21 cellular contexts compared by ENCODE assay signal in the genomic region with DNA sequence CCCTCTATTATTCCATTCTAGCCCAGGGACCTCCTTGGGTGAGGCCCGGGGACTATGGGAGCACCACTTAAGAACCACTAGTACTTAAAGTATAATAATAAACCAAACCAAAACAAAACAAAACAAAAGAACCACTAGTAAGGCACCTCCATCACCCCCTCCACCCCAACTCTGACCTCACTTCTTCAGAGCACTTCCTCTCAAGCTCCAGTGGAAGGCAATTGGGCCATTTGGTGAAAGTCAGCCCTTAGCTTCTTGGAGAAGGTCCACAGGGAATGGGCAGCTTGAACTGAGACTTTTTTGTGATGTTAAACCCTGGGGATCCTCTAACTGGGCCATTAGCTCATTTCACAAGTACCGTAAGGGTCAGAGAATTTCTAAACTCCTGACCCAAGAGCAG.
DNase-seq lines count a peak whose midpoint lies in the region; ATAC-seq and TF ChIP-seq lines count a peak whose summit lies in the region.
"Had no signal": no experiment of that assay in that cellular context is flagged by ENCODE, and none has a peak within 500 bp of the region (broad histone marks: within the 10 kb centered on the region; RNA-seq: fewer than 3 reads in every experiment).

No MANE protein-coding gene starts in this region.

- WGBS in trophoblast cell (ENCODE audit: extremely low coverage, insufficient coverage, insufficient read length), result no CpG with 5 or more reads among the region's 2 CpGs

- no peak overlapping the region for H3K14ac ChIP-seq in trophoblast cell (ENCODE audit: low read length)

- no peaks in the 10 kb centered on the region for H3K36me3 Mint-ChIP-seq in activated CD8-positive, alpha-beta T cell treated with anti-CD3 and anti-CD28 coated beads, Interleukin-2, amount 10 ng/mL, durations not matched to agents 7 days and 5 days (ENCODE audit: low read depth)
- no peaks in the 10 kb centered on the region for H3K36me3 Mint-ChIP-seq in activated CD8-positive, alpha-beta T cell treated with anti-CD3 and anti-CD28 coated beads for 36 hours (ENCODE audit: low read depth)
- H3K36me3 Mint-ChIP-seq: CD8-positive, alpha-beta T cell had no signal

- H2AK5ac ChIP-seq in trophoblast cell (ENCODE audit: low read length), result no peak overlapping the region

- peaks cover 4% of the 10 kb centered on the region for H3K27me3 Mint-ChIP-seq in activated CD8-positive, alpha-beta T cell treated with anti-CD3 and anti-CD28 coated beads, Interleukin-2, amount 10 ng/mL, durations not matched to agents 7 days and 5 days (ENCODE audit: low read depth)
- no peaks in the 10 kb centered on the region for H3K27me3 Mint-ChIP-seq in activated CD8-positive, alpha-beta T cell treated with anti-CD3 and anti-CD28 coated beads for 36 hours

- H3K27ac ChIP-seq in right atrium auricular region, result no peak overlapping the region
- H3K27ac ChIP-seq in left ventricle myocardium inferior (replicated peaks), result no peak overlapping the region
- H3K27ac ChIP-seq in trophoblast cell (ENCODE audit: low read depth, low read length), result no peak overlapping the region
- H3K27ac ChIP-seq: BLaER1 treated with 17β-estradiol and CSF1 and Interleukin-3, amounts not matched to agents 10 nM and 100 nM; GM23248 had no signal

- H4K91ac ChIP-seq in trophoblast cell (ENCODE audit: low read depth, low read length), result no peak overlapping the region

- no peak overlapping the region for H3K4ac ChIP-seq in trophoblast cell (ENCODE audit: low read depth, low read length)

- H3K36me3 ChIP-seq in right atrium auricular region, result no peaks in the 10 kb centered on the region
- H3K36me3 ChIP-seq in left ventricle myocardium inferior, result no peaks in the 10 kb centered on the region
- no peaks in the 10 kb centered on the region for H3K36me3 ChIP-seq in trophoblast cell (ENCODE audit: control insufficient read depth in 1 of 2, insufficient read depth in 2 of 2, low read length in 2 of 2)
- H3K36me3 ChIP-seq: BLaER1 treated with 17β-estradiol and CSF1 and Interleukin-3, amounts not matched to agents 10 nM and 100 nM; HAP-1 had no signal

- POLR2A ChIA-PET in activated CD8-positive, alpha-beta T cell treated with anti-CD3 and anti-CD28 coated beads, Interleukin-2, amount 10 ng/mL, durations not matched to agents 7 days and 5 days (lab: Charles Lee), result no interaction called here
- POLR2A ChIA-PET in activated CD8-positive, alpha-beta T cell treated with anti-CD3 and anti-CD28 coated beads for 36 hours (lab: Charles Lee), result no interaction called here
- POLR2A ChIA-PET in GM10248 (lab: Yijun Ruan, JAX), result no interaction called here

- H3K9me3 Mint-ChIP-seq in activated CD8-positive, alpha-beta T cell treated with anti-CD3 and anti-CD28 coated beads, Interleukin-2, amount 10 ng/mL, durations not matched to agents 7 days and 5 days (ENCODE audit: insufficient read depth), result no peaks in the 10 kb centered on the region
- no peaks in the 10 kb centered on the region for H3K9me3 Mint-ChIP-seq in activated CD8-positive, alpha-beta T cell treated with anti-CD3 and anti-CD28 coated beads for 36 hours
- H3K9me3 Mint-ChIP-seq: CD8-positive, alpha-beta T cell had no signal

- H2BK12ac ChIP-seq in trophoblast cell (ENCODE audit: low read length), result no peak overlapping the region

- H3K4me3 Mint-ChIP-seq in activated CD8-positive, alpha-beta T cell treated with anti-CD3 and anti-CD28 coated beads, Interleukin-2, amount 10 ng/mL, durations not matched to agents 7 days and 5 days, result no peak overlapping the region
- H3K4me3 Mint-ChIP-seq in activated CD8-positive, alpha-beta T cell treated with anti-CD3 and anti-CD28 coated beads for 36 hours, result no peak overlapping the region
- H3K4me3 Mint-ChIP-seq: CD8-positive, alpha-beta T cell had no signal

- no peaks in the 10 kb centered on the region for H3K27me3 ChIP-seq in right atrium auricular region
- H3K27me3 ChIP-seq in left ventricle myocardium inferior (ENCODE audit: low read depth), result peaks cover 9% of the 10 kb centered on the region
- no peaks in the 10 kb centered on the region for H3K27me3 ChIP-seq in trophoblast cell (ENCODE audit: insufficient read depth, low read length)
- H3K27me3 ChIP-seq: BLaER1 treated with 17β-estradiol and CSF1 and Interleukin-3, amounts not matched to agents 10 nM and 100 nM had no signal

- no peak overlapping the region for H4K12ac ChIP-seq in trophoblast cell (ENCODE audit: low read depth, low read length)

- peaks cover 2% of the 10 kb centered on the region for H3K79me2 ChIP-seq in trophoblast cell (ENCODE audit: control insufficient read depth, insufficient read depth, low read length, poor library complexity)

- no peak overlapping the region for H3K4me3 ChIP-seq in right atrium auricular region
- no peak overlapping the region for H3K4me3 ChIP-seq in left ventricle myocardium inferior
- H3K4me3 ChIP-seq in trophoblast cell (ENCODE audit: low read depth, low read length), result no peak overlapping the region
- H3K4me3 ChIP-seq: BLaER1 treated with 17β-estradiol and CSF1 and Interleukin-3, amounts not matched to agents 10 nM and 100 nM; GM23248; HAP-1 had no signal

- H3K27ac Mint-ChIP-seq in activated CD8-positive, alpha-beta T cell treated with anti-CD3 and anti-CD28 coated beads, Interleukin-2, amount 10 ng/mL, durations not matched to agents 7 days and 5 days, result no peak overlapping the region
- H3K27ac Mint-ChIP-seq in activated CD8-positive, alpha-beta T cell treated with anti-CD3 and anti-CD28 coated beads for 36 hours, result no peak overlapping the region
- H3K27ac Mint-ChIP-seq: CD8-positive, alpha-beta T cell had no signal

- no peak overlapping the region for H3K23ac ChIP-seq in trophoblast cell (ENCODE audit: low read length)

- H3K9ac ChIP-seq in trophoblast cell (ENCODE audit: low read length), result no peak overlapping the region
- H3K9ac ChIP-seq: BLaER1 treated with 17β-estradiol and CSF1 and Interleukin-3, amounts not matched to agents 10 nM and 100 nM; GM23248 had no signal

- no peak overlapping the region for H2BK120ac ChIP-seq in trophoblast cell (ENCODE audit: insufficient read depth, low read length, poor library complexity)

- DNase-seq in activated CD8-positive, alpha-beta T cell treated with anti-CD3 and anti-CD28 coated beads, Interleukin-2, amount 10 ng/mL, durations not matched to agents 7 days and 5 days, result peak; percentile 25
- DNase-seq in activated CD8-positive, alpha-beta T cell treated with anti-CD3 and anti-CD28 coated beads for 36 hours, result no peak
- DNase-seq in right atrium auricular region (ENCODE audit: low spot score) (peak; percentile 52), left ventricle myocardium inferior (no peak), ecto neural progenitor cell (ENCODE audit: low spot score) (peak; percentile 17), GM10248 (ENCODE audit: extremely low spot score) (no peak), trophoblast cell (no peak)
- DNase-seq: 8988T; Calu3; CD8-positive, alpha-beta T cell; DMS153; GM23248; KG1; NCI-H1694; NCI-H2081; NCI-H2171; NCI-H526; SHP77 had no signal

- peaks cover 6% of the 10 kb centered on the region for H3K4me1 Mint-ChIP-seq in activated CD8-positive, alpha-beta T cell treated with anti-CD3 and anti-CD28 coated beads, Interleukin-2, amount 10 ng/mL, durations not matched to agents 7 days and 5 days (ENCODE audit: low read depth)
- no peaks in the 10 kb centered on the region for H3K4me1 Mint-ChIP-seq in activated CD8-positive, alpha-beta T cell treated with anti-CD3 and anti-CD28 coated beads for 36 hours (ENCODE audit: low read depth)

- H3K18ac ChIP-seq in trophoblast cell (ENCODE audit: low read length), result no peak overlapping the region

- CTCF ChIA-PET in activated CD8-positive, alpha-beta T cell treated with anti-CD3 and anti-CD28 coated beads, Interleukin-2, amount 10 ng/mL, durations not matched to agents 7 days and 5 days (lab: Charles Lee), result no interaction called here
- CTCF ChIA-PET in activated CD8-positive, alpha-beta T cell treated with anti-CD3 and anti-CD28 coated beads for 36 hours (lab: Charles Lee), result interaction anchor here (1.3 kb wide), 1 partner anchor 237 kb away, joined by 3 read pairs; no protein-coding TSS in a partner anchor
- CTCF ChIA-PET in GM10248 (lab: Yijun Ruan, JAX), result no interaction called here

- ATAC-seq in activated CD8-positive, alpha-beta T cell treated with anti-CD3 and anti-CD28 coated beads, Interleukin-2, amount 10 ng/mL, durations not matched to agents 7 days and 5 days, result no peak
- ATAC-seq in activated CD8-positive, alpha-beta T cell treated with anti-CD3 and anti-CD28 coated beads for 36 hours, result no peak
- no peak for ATAC-seq in HG03175 (IDR thresholded peaks at IDR 0.05; ENCODE audit: unreplicated experiment)
- ATAC-seq: CD8-positive, alpha-beta T cell had no signal

- no peak overlapping the region for H2BK5ac ChIP-seq in trophoblast cell (ENCODE audit: low read depth, low read length, poor library complexity)

- no peak for TF ChIP-seq CTCF in activated CD8-positive, alpha-beta T cell treated with anti-CD3 and anti-CD28 coated beads for 36 hours (IDR thresholded peaks at IDR 0.05)
- TF ChIP-seq CTCF in right atrium auricular region (IDR thresholded peaks at IDR 0.05) (no peak), left ventricle myocardium inferior (IDR thresholded peaks at IDR 0.05; ENCODE audit: borderline replicate concordance) (no peak), GM10248 (IDR thresholded peaks at IDR 0.05; ENCODE audit: control extremely low read depth, extremely low read depth, low read depth, missing control alignments) (no peak)

- no peak overlapping the region for H2AFZ ChIP-seq in trophoblast cell (ENCODE audit: insufficient read depth, low read length, poor library complexity)
- H2AFZ ChIP-seq: GM23248 had no signal

- H3K4me2 ChIP-seq in trophoblast cell (ENCODE audit: low read length), result no peak overlapping the region
- H3K4me2 ChIP-seq: BLaER1 treated with 17β-estradiol and CSF1 and Interleukin-3, amounts not matched to agents 10 nM and 100 nM had no signal

- peaks cover 14% of the 10 kb centered on the region for H3K79me1 ChIP-seq in trophoblast cell (ENCODE audit: low read length)

- no peak overlapping the region for H4K8ac ChIP-seq in trophoblast cell (ENCODE audit: low read depth, low read length)

- intact Hi-C loops in activated CD8-positive, alpha-beta T cell treated with anti-CD3 and anti-CD28 coated beads for 36 hours (cut with micrococcal nuclease), result no loop called here
- intact Hi-C loops in left ventricle myocardium inferior (cut with micrococcal nuclease), result no loop called here

- no peaks in the 10 kb centered on the region for H3K4me1 ChIP-seq in right atrium auricular region
- H3K4me1 ChIP-seq in left ventricle myocardium inferior, result no peaks in the 10 kb centered on the region
- peaks cover 16% of the 10 kb centered on the region in 2 experiments for H3K4me1 ChIP-seq in trophoblast cell (ENCODE audit: control insufficient read depth in 1 of 2, insufficient read depth in 2 of 2, low read length in 2 of 2)
- H3K4me1 ChIP-seq: BLaER1 treated with 17β-estradiol and CSF1 and Interleukin-3, amounts not matched to agents 10 nM and 100 nM; HAP-1 had no signal

- H3K9me3 ChIP-seq in right atrium auricular region (no peaks in the 10 kb centered on the region), left ventricle myocardium inferior (replicated peaks) (no peaks in the 10 kb centered on the region), trophoblast cell (ENCODE audit: insufficient read depth, low read depth, low read length) (no peaks in the 10 kb centered on the region)
- H3K9me3 ChIP-seq: BLaER1 treated with 17β-estradiol and CSF1 and Interleukin-3, amounts not matched to agents 10 nM and 100 nM; HAP-1 had no signal

Comparison
In these comparisons a context has a peak if more than half of its experiments do, and no peak if none do; other contexts are left out.
1. DNase-seq: peak in activated CD8-positive, alpha-beta T cell treated with anti-CD3 and anti-CD28 coated beads, Interleukin-2, amount 10 ng/mL, durations not matched to agents 7 days and 5 days (single experiment), right atrium auricular region (single experiment) and ecto neural progenitor cell (single experiment); none in activated CD8-positive, alpha-beta T cell treated with anti-CD3 and anti-CD28 coated beads for 36 hours (single experiment), left ventricle myocardium inferior (single experiment), GM10248 (single experiment) and trophoblast cell (0 of 2).